ENCODE assay signal across 8 cellular contexts in genomic region chr6:166999145-166999844, GRCh38. TPM values are rescaled to one million over a fixed set of nuclear protein-coding genes. Genes with fewer than 3 reads are reported as not detected.
DNase-seq lines count a peak whose midpoint lies in the region; ATAC-seq, FAIRE-seq and TF ChIP-seq lines count a peak whose summit lies in the region.

A gene with protein sequence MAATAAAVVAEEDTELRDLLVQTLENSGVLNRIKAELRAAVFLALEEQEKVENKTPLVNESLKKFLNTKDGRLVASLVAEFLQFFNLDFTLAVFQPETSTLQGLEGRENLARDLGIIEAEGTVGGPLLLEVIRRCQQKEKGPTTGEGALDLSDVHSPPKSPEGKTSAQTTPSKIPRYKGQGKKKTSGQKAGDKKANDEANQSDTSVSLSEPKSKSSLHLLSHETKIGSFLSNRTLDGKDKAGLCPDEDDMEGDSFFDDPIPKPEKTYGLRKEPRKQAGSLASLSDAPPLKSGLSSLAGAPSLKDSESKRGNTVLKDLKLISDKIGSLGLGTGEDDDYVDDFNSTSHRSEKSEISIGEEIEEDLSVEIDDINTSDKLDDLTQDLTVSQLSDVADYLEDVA (plus strand): TSS chr6:166999397. CDS start chr6:166999413, 16 bp downstream.

- intact Hi-C loops in HepG2 (cut with micrococcal nuclease; ENCODE audit: unreplicated experiment), result no loop called here

- peak; percentile 43 for FAIRE-seq in HepG2 (lab: Jason Lieb, UNC)

- no peak for TF ChIP-seq CTCF in BE2C (IDR thresholded peaks at IDR 0.05; ENCODE audit: low read depth, low read length)
- peak; percentile 6; the same call in 1 of the 2 replicates for TF ChIP-seq CTCF in HepG2 (CRISPR knock-in tag; IDR thresholded peaks at IDR 0.05)

- peaks cover 89% of the 10 kb centered on the region for H3K79me2 ChIP-seq in HepG2 (ENCODE audit: insufficient read depth, low read length)

- H3K36me3 ChIP-seq in BE2C, result no peaks in the 10 kb centered on the region; the same call in none of the 2 replicates
- H3K36me3 ChIP-seq in HepG2 (replicated peaks in 1 of 2; ENCODE audit: control insufficient read depth in 1 of 2, insufficient read depth in 2 of 2, low read length in 2 of 2), result peaks cover 9 to 37% of the 10 kb centered on the region in 2 experiments

- in situ Hi-C loops in HepG2 (cut with HindIII; ENCODE audit: extremely low pct_ligation_motif_present, low pct_unique_long_range_greater_than_20kb), result no loop called here

- peak; percentile 85 for ATAC-seq in GM19351 (IDR thresholded peaks at IDR 0.05; ENCODE audit: unreplicated experiment)
- peak; percentile 87 for ATAC-seq in HG03520 (IDR thresholded peaks at IDR 0.05; ENCODE audit: unreplicated experiment)
- ATAC-seq in HepG2, result peak; percentile 92

- no TSS peak for BruUV-seq in HepG2 (replicated peaks; lab: Mats Ljungman, UMichigan)

- TF ChIP-seq RAD21 in HepG2 (CRISPR knock-in tag; IDR thresholded peaks at IDR 0.05), result peak; percentile 59

- H3K4me3 ChIP-seq in BE2C (ENCODE audit: low read depth, low read length), result peak within 1 kb of the TSS; percentile 91
- peak within 1 kb of the TSS; percentile 91 to 99 (median 97) for H3K4me3 ChIP-seq in HepG2 (replicated peaks in 1 of 3; ENCODE audit: insufficient read depth in 1 of 3, low read depth in 2 of 3, low read length in 3 of 3)

- H2AFZ ChIP-seq in HepG2 (ENCODE audit: low read length), result no peak within 1 kb of the TSS

- peak within 1 kb of the TSS; percentile 92 for H3K9ac ChIP-seq in HepG2 (ENCODE audit: insufficient read depth, low read depth, low read length)

- H3K9me3 ChIP-seq in BE2C, result no peaks in the 10 kb centered on the region
- H3K9me3 ChIP-seq in HepG2 (ENCODE audit: low read length), result no peaks in the 10 kb centered on the region

- peak; percentile 97 for DNase-seq in BE2C
- peak; percentile 96 for DNase-seq in NCI-H748 (lab: John Stamatoyannopoulos, UW; ENCODE audit: unreplicated experiment)
- peak; percentile 82 to 84 for DNase-seq in activated CD4-positive, alpha-beta T cell treated with anti-CD3 and anti-CD28 coated beads, Interleukin-2, amount 50 U/mL, for 24 hours (ENCODE audit: low read depth in 1 of 2, low spot score in 1 of 2)
- DNase-seq in dermis blood vessel endothelial cell, result peak; percentile 98
- DNase-seq in HepG2 (ENCODE audit: low spot score), result peak; percentile 95
- peak; percentile 82 to 88 for DNase-seq in stimulated activated CD4-positive, alpha-beta T cell treated with anti-CD3 and anti-CD28 coated beads, Interleukin-2, amount 100 ng/mL, for 48 hours

- peak in 1 of 2 experiments; percentile 25; a peak in 1 of 4 replicates for TF ChIP-seq EP300 in HepG2 (IDR thresholded peaks at IDR 0.05; ENCODE audit: low read depth in 2 of 2, low read length in 2 of 2)
- TF ChIP-seq EP300 in HepG2 (CRISPR knock-in tag; IDR thresholded peaks at IDR 0.05; ENCODE audit: borderline replicate concordance), result peak; percentile 46; the same call in 1 of the 2 replicates

- TF ChIP-seq POLR2A in HepG2 (IDR thresholded peaks at IDR 0.05; ENCODE audit: insufficient read depth in 1 of 2, low read depth in 2 of 2, low read length in 2 of 2), result peak; percentile 79 to 83; a peak in 3 of 4 replicates

- H3K27me3 ChIP-seq in BE2C (no peaks in the 10 kb centered on the region), HepG2 (ENCODE audit: control insufficient read depth in 1 of 2, insufficient read depth in 2 of 2, low read length in 2 of 2) (no peaks in the 10 kb centered on the region; a peak in 1 of 5 replicates)

- peaks cover 17% of the 10 kb centered on the region for H4K20me1 ChIP-seq in HepG2 (ENCODE audit: insufficient read depth, low read length)

- POLR2A ChIA-PET in HepG2 (lab: Yijun Ruan, JAX), result interaction anchor here (0.6 to 3.1 kb wide), 11 partner anchors 10 to 383 kb away, joined by 3 to 18 read pairs (median 3); partner anchors contain the start of genes CCR6 and RNASET2

- peak within 1 kb of the TSS; percentile 98 for H3K4me2 ChIP-seq in HepG2 (ENCODE audit: low read depth, low read length)

- WGBS in HepG2 (ENCODE audit: low lambda C conversion rate), result 1% methylated on average over 17 of the region's 87 CpGs

- CTCF ChIA-PET in HepG2 (lab: Yijun Ruan, JAX; ENCODE audit: low intra/inter-chr PET ratio, low total read pairs), result interaction anchor here (1.4 kb wide), 1 partner anchor 142 kb away, joined by 3 read pairs; no protein-coding TSS in a partner anchor

- H3K4me1 ChIP-seq in BE2C, result no peaks in the 10 kb centered on the region
- H3K4me1 ChIP-seq in HepG2 (ENCODE audit: insufficient read depth, low read length), result peaks cover 54% of the 10 kb centered on the region

- H3K27ac ChIP-seq in HepG2 (ENCODE audit: extremely low read length, insufficient read depth, low read length), result peak within 1 kb of the TSS; percentile 82

TF ChIP-seq in HepG2, 621 proteins besides CTCF, POLR2A, EP300 and RAD21 (continues in another document):
- TF ChIP-seq MTF1 (CRISPR knock-in tag; IDR thresholded peaks at IDR 0.05) (0 out of 2 replicates have a peak, but pooled peaks have one; percentile 7), ZNF253 (CRISPR knock-in tag; IDR thresholded peaks at IDR 0.05; ENCODE audit: borderline replicate concordance) (peak; percentile 89; the same call in 1 of the 2 replicates), CCAR2 (optimal IDR thresholded peaks at IDR 0.05; ENCODE audit: low read depth, low read length) (no peak), TEAD3 (CRISPR knock-in tag; optimal IDR thresholded peaks at IDR 0.05; ENCODE audit: borderline replicate concordance) (peak; percentile 8), ZNF20 (CRISPR knock-in tag; IDR thresholded peaks at IDR 0.05) (no peak), AHR (CRISPR knock-in tag; IDR thresholded peaks at IDR 0.05) (no peak)
- TF ChIP-seq, protein P1, sequence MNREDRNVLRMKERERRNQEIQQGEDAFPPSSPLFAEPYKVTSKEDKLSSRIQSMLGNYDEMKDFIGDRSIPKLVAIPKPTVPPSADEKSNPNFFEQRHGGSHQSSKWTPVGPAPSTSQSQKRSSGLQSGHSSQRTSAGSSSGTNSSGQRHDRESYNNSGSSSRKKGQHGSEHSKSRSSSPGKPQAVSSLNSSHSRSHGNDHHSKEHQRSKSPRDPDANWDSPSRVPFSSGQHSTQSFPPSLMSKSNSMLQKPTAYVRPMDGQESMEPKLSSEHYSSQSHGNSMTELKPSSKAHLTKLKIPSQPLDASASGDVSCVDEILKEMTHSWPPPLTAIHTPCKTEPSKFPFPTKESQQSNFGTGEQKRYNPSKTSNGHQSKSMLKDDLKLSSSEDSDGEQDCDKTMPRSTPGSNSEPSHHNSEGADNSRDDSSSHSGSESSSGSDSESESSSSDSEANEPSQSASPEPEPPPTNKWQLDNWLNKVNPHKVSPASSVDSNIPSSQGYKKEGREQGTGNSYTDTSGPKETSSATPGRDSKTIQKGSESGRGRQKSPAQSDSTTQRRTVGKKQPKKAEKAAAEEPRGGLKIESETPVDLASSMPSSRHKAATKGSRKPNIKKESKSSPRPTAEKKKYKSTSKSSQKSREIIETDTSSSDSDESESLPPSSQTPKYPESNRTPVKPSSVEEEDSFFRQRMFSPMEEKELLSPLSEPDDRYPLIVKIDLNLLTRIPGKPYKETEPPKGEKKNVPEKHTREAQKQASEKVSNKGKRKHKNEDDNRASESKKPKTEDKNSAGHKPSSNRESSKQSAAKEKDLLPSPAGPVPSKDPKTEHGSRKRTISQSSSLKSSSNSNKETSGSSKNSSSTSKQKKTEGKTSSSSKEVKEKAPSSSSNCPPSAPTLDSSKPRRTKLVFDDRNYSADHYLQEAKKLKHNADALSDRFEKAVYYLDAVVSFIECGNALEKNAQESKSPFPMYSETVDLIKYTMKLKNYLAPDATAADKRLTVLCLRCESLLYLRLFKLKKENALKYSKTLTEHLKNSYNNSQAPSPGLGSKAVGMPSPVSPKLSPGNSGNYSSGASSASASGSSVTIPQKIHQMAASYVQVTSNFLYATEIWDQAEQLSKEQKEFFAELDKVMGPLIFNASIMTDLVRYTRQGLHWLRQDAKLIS (CRISPR knock-in tag; IDR thresholded peaks at IDR 0.05), result no peak

RNA-seq across cellular contexts. Expression of the gene that starts here (rescaled TPM):
- polyA plus RNA-seq in BE2C (2012; ENCODE audit: insufficient read depth, insufficient read length, low read depth), result 11.8 TPM
- total RNA-seq in dermis blood vessel endothelial cell, result 14.3 and 15.7 TPM in 2 replicates
- total RNA-seq in HepG2 (2016; rRNA removed; fragmentation: Illumina TruSeq; extraction: Trizol), result 73.9 and 88.4 TPM in 2 replicates
- 84.7 and 89.7 TPM in 2 replicates for total RNA-seq in HepG2 (2016; cell fraction: cytosol; rRNA removed; fragmentation: Illumina TruSeq; extraction: Trizol; ENCODE audit: low read depth)
- 68.4 and 95.5 TPM in 2 replicates for total RNA-seq in HepG2 (2016; cell fraction: insoluble cytoplasmic fraction; rRNA removed; fragmentation: Illumina TruSeq; extraction: Trizol)
- 46.9 and 49.2 TPM in 2 replicates for total RNA-seq in HepG2 (2016; cell fraction: membrane; rRNA removed; fragmentation: Illumina TruSeq; extraction: Trizol)
- total RNA-seq in HepG2 (2016; cell fraction: nucleus; rRNA removed; fragmentation: Illumina TruSeq; extraction: Trizol), result 62.5 and 63.7 TPM in 2 replicates
- 20.7 and 29.3 TPM in 2 replicates for polyA plus RNA-seq in HepG2 (2011; rRNA removed)
- 8.6 and 10.8 TPM in 2 replicates for polyA plus RNA-seq in HepG2 (2011; cell fraction: cytosol; rRNA removed)
- 39.4 and 43.9 TPM in 2 replicates for polyA plus RNA-seq in HepG2 (2011; cell fraction: nucleus; rRNA removed)
- 15.0 and 26.1 TPM in 2 replicates for polyA plus RNA-seq in HepG2 (2012)
- 15.3 and 16.0 TPM in 2 replicates for polyA plus RNA-seq in HepG2 (2016; cell fraction: cytosol; fragmentation: Illumina TruSeq; extraction: Trizol; ENCODE audit: low read depth)
- 90.9 and 96.9 TPM in 2 replicates for polyA plus RNA-seq in HepG2 (2016; cell fraction: insoluble cytoplasmic fraction; fragmentation: Illumina TruSeq; extraction: Trizol; ENCODE audit: low read depth)
- 23.9 and 25.0 TPM in 2 replicates for polyA plus RNA-seq in HepG2 (2016; cell fraction: membrane; fragmentation: Illumina TruSeq; extraction: Trizol; ENCODE audit: low read depth)
- polyA plus RNA-seq in HepG2 (2016; cell fraction: nucleus; fragmentation: Illumina TruSeq; extraction: Trizol; ENCODE audit: insufficient read depth, low read depth), result 111 and 119 TPM in 2 replicates
- 4.7 and 5.1 TPM in 2 replicates for polyA minus RNA-seq in HepG2 (2011; rRNA and poly(A)+ RNA removed; ENCODE audit: low replicate concordance)
- 15.3 and 20.4 TPM in 2 replicates for polyA minus RNA-seq in HepG2 (2011; cell fraction: cytosol; rRNA and poly(A)+ RNA removed)
- polyA minus RNA-seq in HepG2 (2011; cell fraction: nucleus; rRNA and poly(A)+ RNA removed), result 42.8 and 56.1 TPM in 2 replicates

Comparison
In these comparisons a context has a peak if more than half of its experiments do, and no peak if none do; other contexts are left out.
1. Peak in every context shown above with its lines: DNase-seq, ATAC-seq, H3K4me3 ChIP-seq and H3K27ac ChIP-seq.